Comparison of ENCODE assay signal across 8 cellular contexts in genomic region chr1:100267284-100267683, GRCh38. TPM values are rescaled to one million over a fixed set of nuclear protein-coding genes. Genes with fewer than 3 reads are reported as not detected.
DNase-seq lines count a peak whose midpoint lies in the region; ATAC-seq and TF ChIP-seq lines count a peak whose summit lies in the region.

No MANE protein-coding gene starts in this region.

- H3K27me3 ChIP-seq in GM06990 (replicated peaks; ENCODE audit: control insufficient read depth, insufficient read depth, low read length), result no peaks in the 10 kb centered on the region
- H3K27me3 ChIP-seq in SJSA1 (replicated peaks), result no peaks in the 10 kb centered on the region; the same call in 1 of the 2 replicates
- H3K27me3 ChIP-seq in esophagus (ENCODE audit: control insufficient read depth in 1 of 2, insufficient read depth in 2 of 2, low read length in 2 of 2), result no peaks in the 10 kb centered on the region
- H3K27me3 ChIP-seq in prostate gland (replicated peaks; ENCODE audit: insufficient read depth), result no peaks in the 10 kb centered on the region

- no peak for ATAC-seq in GM19351 (IDR thresholded peaks at IDR 0.05; ENCODE audit: unreplicated experiment)

- intact Hi-C loops in prostate gland (cut with DNase I), result loop anchor here (2.0 to 10.0 kb wide), 2 partner anchors 84 to 232 kb away; a partner anchor contains a TSS

- no peak for TF ChIP-seq POLR2A in prostate gland (IDR thresholded peaks at IDR 0.05)

- no peaks in the 10 kb centered on the region; the same call in 1 of the 2 replicates for H3K4me1 ChIP-seq in SJSA1 (replicated peaks)
- peaks cover 0 to 3% of the 10 kb centered on the region in 2 donors for H3K4me1 ChIP-seq in esophagus (ENCODE audit: control insufficient read depth in 2 of 2, insufficient read depth in 2 of 2, low read length in 1 of 2)
- H3K4me1 ChIP-seq in prostate gland (replicated peaks), result peaks cover 4% of the 10 kb centered on the region

- 70 to 85% methylated on average over 1 of the region's 1 CpG for WGBS in esophagus, 2 donors
- 72% methylated on average over 1 of the region's 1 CpG for WGBS in prostate gland

- DNase-seq in GM06990 (ENCODE audit: extremely low read depth, insufficient read length) (no peak), SJSA1 (ENCODE audit: low read depth in 1 of 2, low spot score in 2 of 2) (no peak), prostate gland (ENCODE audit: low spot score) (no peak), NCI-H526 treated with DMSO at 0.1 percent for 48 hours (lab: John Stamatoyannopoulos, UW) (no peak), C1 segment of cervical spinal cord (lab: John Stamatoyannopoulos, UW) (no peak)
- no peak for DNase-seq in stimulated activated CD4-positive, alpha-beta T cell treated with anti-CD3 and anti-CD28 coated beads, Interleukin-4, amount 100 ng/mL, for 4 hours

- no peak for TF ChIP-seq CTCF in GM06990 (IDR thresholded peaks at IDR 0.05; ENCODE audit: insufficient read depth, low read length, poor library complexity, severe bottlenecking)
- no peak for TF ChIP-seq CTCF in prostate gland (IDR thresholded peaks at IDR 0.05)

- H3K9me3 ChIP-seq in SJSA1 (replicated peaks) (no peaks in the 10 kb centered on the region), esophagus (ENCODE audit: control insufficient read depth in 2 of 2, insufficient read depth in 1 of 2, low read depth in 1 of 2, low read length in 1 of 2) (no peaks in the 10 kb centered on the region), prostate gland (no peaks in the 10 kb centered on the region)

- H3K27ac ChIP-seq in SJSA1 (no peak overlapping the region), esophagus (ENCODE audit: low read depth in 2 of 2, low read length in 1 of 2) (no peak overlapping the region), prostate gland (no peak overlapping the region)

- H3K36me3 ChIP-seq in GM06990 (ENCODE audit: control insufficient read depth, insufficient read depth, low read length) (peaks cover 12% of the 10 kb centered on the region), SJSA1 (peaks cover 46% of the 10 kb centered on the region), esophagus (ENCODE audit: control insufficient read depth in 2 of 2, insufficient read depth in 2 of 2, low read length in 1 of 2) (peaks cover 4 to 5% of the 10 kb centered on the region in 2 donors), prostate gland (no peaks in the 10 kb centered on the region)

- H3K4me3 ChIP-seq in GM06990 (replicated peaks; ENCODE audit: low read depth, low read length), result peak overlapping the region; percentile 100
- H3K4me3 ChIP-seq in SJSA1, result peak overlapping the region; percentile 81
- peak overlapping the region; percentile 81 to 100 for H3K4me3 ChIP-seq in esophagus (ENCODE audit: low read depth in 1 of 2, low read length in 2 of 2)
- peak overlapping the region; percentile 81 to 86 for H3K4me3 ChIP-seq in prostate gland

RNA-seq across cellular contexts. Expression of gene RTCA, which starts 1.3 kb away (rescaled TPM):
- total RNA-seq in SJSA1 (2014; rRNA removed; shearing (Covaris generic)), result 43.5 and 43.7 TPM in 2 replicates
- polyA plus RNA-seq in esophagus, result 10 to 100 TPM; 19.7 to 20.6 TPM
- 10 to 100 TPM; 19.8 to 22.4 TPM for total RNA-seq in prostate gland

RNA-seq across cellular contexts. Expression of gene DBT, which starts 17.6 kb away (rescaled TPM):
- total RNA-seq in SJSA1 (2014; rRNA removed; shearing (Covaris generic)), result 6.2 and 6.8 TPM in 2 replicates
- 1 to 10 TPM; 2.3 to 3.9 TPM for polyA plus RNA-seq in esophagus
- 10 to 100 TPM in 1 of 2 donors, 1 to 10 TPM in 1; 7.6 to 17.3 TPM for total RNA-seq in prostate gland
